In genomic region chr6:5660772-5661171, GRCh38 we compare ENCODE assay signal across 3 cellular contexts.
TF ChIP-seq lines count a peak whose summit lies in the region.

No MANE protein-coding gene starts in this region.

TF ChIP-seq in GM23338, 12 proteins besides CTCF, POLR2A, EP300 and RAD21:
- no peak for TF ChIP-seq ZNF331 (CRISPR knock-in tag; IDR thresholded peaks at IDR 0.05; ENCODE audit: low read depth)
- no peak for TF ChIP-seq CREB1 (CRISPR knock-in tag; IDR thresholded peaks at IDR 0.05; ENCODE audit: low read depth)
- no peak for TF ChIP-seq NANOG (IDR thresholded peaks at IDR 0.05; ENCODE audit: borderline replicate concordance)
- no peak for TF ChIP-seq EZH2phosphoT487 (IDR thresholded peaks at IDR 0.05; ENCODE audit: unreplicated experiment)
- TF ChIP-seq REST (IDR thresholded peaks at IDR 0.05; ENCODE audit: unreplicated experiment): no peak
- no peak for TF ChIP-seq POLR2AphosphoS5 (IDR thresholded peaks at IDR 0.05; ENCODE audit: low read depth)
- no peak for TF ChIP-seq STAT1 (IDR thresholded peaks at IDR 0.05; ENCODE audit: unreplicated experiment)
- TF ChIP-seq ZNF114 (CRISPR knock-in tag; IDR thresholded peaks at IDR 0.05): no peak

TF ChIP-seq in IMR-90, 13 proteins besides CTCF, POLR2A, EP300 and RAD21:
- TF ChIP-seq CHD1 (IDR thresholded peaks at IDR 0.05; ENCODE audit: low read depth, low read length): no peak
- no peak for TF ChIP-seq MXI1 (IDR thresholded peaks at IDR 0.05; ENCODE audit: borderline replicate concordance, low read depth, low read length)
- TF ChIP-seq MAZ (IDR thresholded peaks at IDR 0.05; ENCODE audit: borderline replicate concordance, low read depth, low read length): no peak
- TF ChIP-seq RCOR1 (IDR thresholded peaks at IDR 0.05; ENCODE audit: insufficient replicate concordance, low read length): no peak
- no peak for TF ChIP-seq FOS (IDR thresholded peaks at IDR 0.05; ENCODE audit: low read depth, low read length)
- no peak for TF ChIP-seq NFE2L2 (IDR thresholded peaks at IDR 0.05; ENCODE audit: low read depth, low read length)
- TF ChIP-seq USF2 (IDR thresholded peaks at IDR 0.05; ENCODE audit: low read depth, low read length): no peak
- TF ChIP-seq MAFK (IDR thresholded peaks at IDR 0.05; ENCODE audit: low read depth, low read length): no peak
- no peak for TF ChIP-seq RFX5 (IDR thresholded peaks at IDR 0.05; ENCODE audit: low read depth, low read length)
- TF ChIP-seq ELK1 (IDR thresholded peaks at IDR 0.05; ENCODE audit: borderline replicate concordance, low read depth, low read length): no peak
- no peak for TF ChIP-seq BHLHE40 (IDR thresholded peaks at IDR 0.05; ENCODE audit: low read depth, low read length)
- TF ChIP-seq CEBPB (IDR thresholded peaks at IDR 0.05; ENCODE audit: low read depth, low read length): no peak
- no peak for TF ChIP-seq SMC3 (IDR thresholded peaks at IDR 0.05; ENCODE audit: low read depth, low read length)

TF ChIP-seq in H1, 55 proteins besides CTCF, POLR2A, EP300 and RAD21:
- TF ChIP-seq SP2 (IDR thresholded peaks at IDR 0.05; ENCODE audit: low read length) (no peak), SP4 (IDR thresholded peaks at IDR 0.05; ENCODE audit: low read length) (no peak), SIX5 (IDR thresholded peaks at IDR 0.05; ENCODE audit: low read depth, low read length) (no peak), SP1 (IDR thresholded peaks at IDR 0.05; ENCODE audit: low read depth, low read length) (no peak), SRF (IDR thresholded peaks at IDR 0.05; ENCODE audit: low read depth, low read length) (no peak), TAF7 (optimal IDR thresholded peaks at IDR 0.05; ENCODE audit: borderline replicate concordance, low read depth, low read length) (no peak), YY1 (IDR thresholded peaks at IDR 0.05; ENCODE audit: low read depth, low read length) (no peak), CBX5 (IDR thresholded peaks at IDR 0.05; ENCODE audit: low read depth, low read length) (no peak)
